Comparison of ENCODE assay signal across 9 cellular contexts in genomic region chr2:26330114-26330581, GRCh38. TPM values are rescaled to one million over a fixed set of nuclear protein-coding genes. Genes with fewer than 3 reads are reported as not detected.
A peak's percentile ranks its signal among the peaks of the same experiment; 100 is the strongest.
DNase-seq lines count a peak whose midpoint lies in the region; ATAC-seq, FAIRE-seq and TF ChIP-seq lines count a peak whose summit lies in the region.
"Had no signal": no experiment of that assay in that cellular context is flagged by ENCODE, and none has a peak within 500 bp of the region (broad histone marks: within the 10 kb centered on the region; RNA-seq: fewer than 3 reads in every experiment).

No MANE protein-coding gene starts in this region.

- ATAC-seq in HG03432 (IDR thresholded peaks at IDR 0.05; ENCODE audit: unreplicated experiment) (peak; percentile 73), left lobe of liver (peak; percentile 100), GM21360 (IDR thresholded peaks at IDR 0.05; ENCODE audit: unreplicated experiment) (no peak)
- ATAC-seq in activated CD4-positive, alpha-beta T cell treated with anti-CD3 and anti-CD28 coated beads for 36 hours = peak; percentile 97

- CTCF ChIA-PET in activated CD4-positive, alpha-beta T cell treated with anti-CD3 and anti-CD28 coated beads for 36 hours (lab: Charles Lee) = interaction anchor here (0.5 to 3.2 kb wide), 11 partner anchors 8 to 206 kb away, joined by 3 to 16 read pairs (median 3); partner anchors contain the start of gene SELENOI

- intact Hi-C loops in activated CD4-positive, alpha-beta T cell treated with anti-CD3 and anti-CD28 coated beads for 36 hours (cut with DNase I, micrococcal nuclease) = loop anchor here (1.0 to 5.0 kb wide), 9 partner anchors 33 to 379 kb away; partner anchors contain the start of genes HADHA (in 2 of the 2), HADHB (in 2 of the 2) and GAREM2 (in 1 of the 2)

- no peaks in the 10 kb centered on the region for H3K9me3 Mint-ChIP-seq in activated CD4-positive, alpha-beta T cell treated with anti-CD3 and anti-CD28 coated beads for 36 hours (ENCODE audit: low read depth)

- TF ChIP-seq POLR2A in GM12892 (IDR thresholded peaks at IDR 0.05; ENCODE audit: low read depth, low read length) = no peak

- peaks cover 9% of the 10 kb centered on the region for H3K4me1 Mint-ChIP-seq in activated CD4-positive, alpha-beta T cell treated with anti-CD3 and anti-CD28 coated beads for 36 hours

- no peak overlapping the region for H3K4me3 Mint-ChIP-seq in activated CD4-positive, alpha-beta T cell treated with anti-CD3 and anti-CD28 coated beads for 36 hours

- H3K27me3 Mint-ChIP-seq in activated CD4-positive, alpha-beta T cell treated with anti-CD3 and anti-CD28 coated beads for 36 hours = no peaks in the 10 kb centered on the region

- DNase-seq in GM12892 (ENCODE audit: insufficient read length) = no peak
- DNase-seq in NCI-H69 (lab: John Stamatoyannopoulos, UW) = peak; percentile 71
- peak; percentile 94 for DNase-seq in activated CD4-positive, alpha-beta T cell treated with anti-CD3 and anti-CD28 coated beads for 36 hours
- DNase-seq in cerebellum (ENCODE audit: low spot score) = peak; percentile 82
- DNase-seq in left lobe of liver (ENCODE audit: low spot score) = peak; percentile 86
- peak; percentile 77 to 79 for DNase-seq in stimulated activated CD4-positive, alpha-beta T cell treated with anti-CD3 and anti-CD28 coated beads, Interleukin-4, amount 100 ng/mL, for 4 hours

- no peaks in the 10 kb centered on the region for H3K36me3 Mint-ChIP-seq in activated CD4-positive, alpha-beta T cell treated with anti-CD3 and anti-CD28 coated beads for 36 hours (ENCODE audit: low read depth)

- POLR2A ChIA-PET in activated CD4-positive, alpha-beta T cell treated with anti-CD3 and anti-CD28 coated beads for 36 hours (lab: Charles Lee) = no interaction called here

- peak; percentile 95 for FAIRE-seq in GM12892 (lab: Jason Lieb, UNC)

- H3K27ac Mint-ChIP-seq in activated CD4-positive, alpha-beta T cell treated with anti-CD3 and anti-CD28 coated beads for 36 hours = no peak overlapping the region

RNA-seq across cellular contexts. Expression of gene SELENOI, which starts 15.8 kb away (rescaled TPM):
- 12.3 TPM for polyA plus RNA-seq in GM12892 (2012; ENCODE audit: missing spikeins)
- 10 to 100 TPM; 26.5 to 42.3 TPM for total RNA-seq in activated CD4-positive, alpha-beta T cell treated with anti-CD3 and anti-CD28 coated beads for 36 hours
- total RNA-seq in cerebellum (48.8 TPM), left lobe of liver (26.4 TPM)

RNA-seq across cellular contexts. Expression of gene ADGRF3, which starts 16.4 kb away (rescaled TPM):
- 0.76 TPM for polyA plus RNA-seq in GM12892 (2012; ENCODE audit: missing spikeins)
- 1 to 10 TPM; 3.1 to 4.1 TPM for total RNA-seq in activated CD4-positive, alpha-beta T cell treated with anti-CD3 and anti-CD28 coated beads for 36 hours
- total RNA-seq in cerebellum (0.18 TPM), left lobe of liver (0.23 TPM)
- total RNA-seq: subcutaneous adipose tissue had no signal
